ENCODE assay signal across 15 cellular contexts in the genomic region with DNA sequence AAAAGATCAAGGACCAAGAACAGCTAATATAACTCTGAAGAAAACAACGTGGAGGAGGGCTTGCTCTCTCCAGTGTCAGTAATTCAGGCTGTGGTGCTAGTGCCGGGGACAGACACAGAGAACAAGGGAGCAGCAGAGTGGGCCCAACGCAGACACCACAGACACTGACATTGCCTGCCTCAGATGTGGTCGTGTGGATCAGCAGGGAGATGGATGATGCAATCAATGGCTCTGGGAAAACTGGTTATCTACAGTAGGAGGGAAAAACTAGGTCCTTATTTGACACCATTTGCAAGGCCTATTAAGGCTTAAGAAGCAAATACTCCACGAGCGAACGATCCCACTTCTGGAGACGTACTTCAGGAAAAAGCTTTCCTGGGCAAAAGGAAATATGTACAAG. TPM values are rescaled to one million over a fixed set of nuclear protein-coding genes. Genes with fewer than 3 reads are reported as not detected.
DNase-seq lines count a peak whose midpoint lies in the region; ATAC-seq and TF ChIP-seq lines count a peak whose summit lies in the region.
"Had no signal": no experiment of that assay in that cellular context is flagged by ENCODE, and none has a peak within 500 bp of the region (broad histone marks: within the 10 kb centered on the region; RNA-seq: fewer than 3 reads in every experiment).

No MANE protein-coding gene starts in this region.

- peak overlapping the region; percentile 6 to 90 (median 39) for H3K27ac Mint-ChIP-seq in brain
- H3K27ac Mint-ChIP-seq: stimulated activated naive CD8-positive, alpha-beta T cell treated with anti-CD3 and anti-CD28 coated beads, Interleukin-15, Interleukin-2, amounts not matched to agents 100 ng/mL and 50 ng/mL, for 24 hours had no signal

- peaks cover 0 to 37% (median 7%) of the 10 kb centered on the region in 11 experiments; a peak in 9 of 22 replicates for H3K36me3 ChIP-seq in BLaER1 treated with 17β-estradiol and CSF1 and Interleukin-3, amounts not matched to agents 10 nM and 100 nM
- no peaks in the 10 kb centered on the region for H3K36me3 ChIP-seq in lower lobe of right lung
- H3K36me3 ChIP-seq: heart left ventricle had no signal

- H3K4me1 ChIP-seq in BLaER1 treated with 17β-estradiol and CSF1 and Interleukin-3, amounts not matched to agents 10 nM and 100 nM, result peaks cover 12 to 22% (median 14%) of the 10 kb centered on the region in 10 experiments
- H3K4me1 ChIP-seq in lower lobe of right lung, result peaks cover 10% of the 10 kb centered on the region

- TF ChIP-seq RAD21 in Ishikawa (IDR thresholded peaks at IDR 0.05; ENCODE audit: low read depth), result no peak

- DNase-seq in lower lobe of right lung (no peak), omental fat pad (ENCODE audit: low spot score) (no peak), GF-D8 (lab: John Stamatoyannopoulos, UW) (no peak)
- DNase-seq in stimulated activated CD8-positive, alpha-beta memory T cell treated with anti-CD3 and anti-CD28 coated beads, Interleukin-4, amount 100 ng/mL, for 48 hours, result no peak
- DNase-seq: activated T-cell treated with anti-CD3 and anti-CD28 coated beads for 4 hours; effector CD8-positive, alpha-beta T cell; heart left ventricle; midbrain; psoas muscle; stimulated activated CD4-positive, alpha-beta T cell treated with anti-CD3 and anti-CD28 coated beads, Interleukin-4, amount 100 ng/mL, for 24 hours had no signal

- TF ChIP-seq CTCF in brain (conservative IDR thresholded peaks at IDR 0.05) (no peak), lower lobe of right lung (IDR thresholded peaks at IDR 0.05) (no peak), omental fat pad (IDR thresholded peaks at IDR 0.05) (no peak)

- no peak overlapping the region for H3K9ac ChIP-seq in BLaER1 treated with 17β-estradiol and CSF1 and Interleukin-3, amounts not matched to agents 10 nM and 100 nM

- H3K4me3 Mint-ChIP-seq in brain, result peak overlapping the region in 1 of 5 experiments; percentile 28
- H3K4me3 Mint-ChIP-seq: stimulated activated naive CD8-positive, alpha-beta T cell treated with anti-CD3 and anti-CD28 coated beads, Interleukin-15, Interleukin-2, amounts not matched to agents 100 ng/mL and 50 ng/mL, for 24 hours had no signal

- peak overlapping the region; percentile 23 to 63 (median 37); a peak in 16 of 22 replicates for H3K4me2 ChIP-seq in BLaER1 treated with 17β-estradiol and CSF1 and Interleukin-3, amounts not matched to agents 10 nM and 100 nM

- intact Hi-C loops in lower lobe of right lung (cut with DNase I), result no loop called here

- H3K4me1 Mint-ChIP-seq in brain, result peaks cover 22% of the 10 kb centered on the region

- peak; percentile 30 to 65 for ATAC-seq in lower lobe of right lung
- ATAC-seq in GM21825 (IDR thresholded peaks at IDR 0.05; ENCODE audit: unreplicated experiment), result no peak
- ATAC-seq in omental fat pad (ENCODE audit: low FRiP score), result no peak

- H3K9me3 Mint-ChIP-seq in brain, result peaks cover 17 to 29% (median 25%) of the 10 kb centered on the region in 5 experiments

- no peak for TF ChIP-seq EP300 in Ishikawa (IDR thresholded peaks at IDR 0.05; ENCODE audit: borderline replicate concordance)

- H4K20me1 ChIP-seq in BLaER1 treated with 17β-estradiol and CSF1 and Interleukin-3, amounts not matched to agents 10 nM and 100 nM, result peaks cover 28 to 98% (median 71%) of the 10 kb centered on the region in 11 experiments

- no peak overlapping the region for H3K4me3 ChIP-seq in BLaER1 treated with 17β-estradiol and CSF1 and Interleukin-3, amounts not matched to agents 10 nM and 100 nM
- H3K4me3 ChIP-seq in lower lobe of right lung, result no peak overlapping the region
- H3K4me3 ChIP-seq: heart left ventricle, psoas muscle had no signal

- H3K9me3 ChIP-seq in BLaER1 treated with 17β-estradiol and CSF1 and Interleukin-3, amounts not matched to agents 10 nM and 100 nM (replicated peaks in 1 of 11), result peaks cover 11 to 22% (median 14%) of the 10 kb centered on the region in 11 experiments
- H3K9me3 ChIP-seq in lower lobe of right lung, result no peaks in the 10 kb centered on the region

- no peak overlapping the region for H3K27ac ChIP-seq in BLaER1 treated with 17β-estradiol and CSF1 and Interleukin-3, amounts not matched to agents 10 nM and 100 nM
- H3K27ac ChIP-seq in lower lobe of right lung, result no peak overlapping the region
- H3K27ac ChIP-seq: heart left ventricle, psoas muscle had no signal

- no peaks in the 10 kb centered on the region for H3K27me3 Mint-ChIP-seq in brain
- H3K27me3 Mint-ChIP-seq: stimulated activated naive CD8-positive, alpha-beta T cell treated with anti-CD3 and anti-CD28 coated beads, Interleukin-15, Interleukin-2, amounts not matched to agents 100 ng/mL and 50 ng/mL, for 24 hours had no signal

- peaks cover 0 to 11% (median 6%) of the 10 kb centered on the region in 11 experiments; a peak in 10 of 22 replicates for H3K27me3 ChIP-seq in BLaER1 treated with 17β-estradiol and CSF1 and Interleukin-3, amounts not matched to agents 10 nM and 100 nM
- no peaks in the 10 kb centered on the region for H3K27me3 ChIP-seq in lower lobe of right lung (ENCODE audit: low read depth)
- H3K27me3 ChIP-seq: heart left ventricle had no signal

- H3K36me3 Mint-ChIP-seq in brain, result peaks cover 48% of the 10 kb centered on the region

TF ChIP-seq in Ishikawa, 13 proteins besides CTCF, POLR2A, EP300 and RAD21:
- TF ChIP-seq FOXM1 (IDR thresholded peaks at IDR 0.05; ENCODE audit: borderline replicate concordance, low read depth) (no peak), CEBPB (IDR thresholded peaks at IDR 0.05) (peak; percentile 81)

RNA-seq across cellular contexts. Expression of a gene that starts 36.1 kb away (rescaled TPM):
- polyA plus RNA-seq in brain (ENCODE audit: insufficient read depth, low read depth, low replicate concordance), result 203 TPM
- total RNA-seq in lower lobe of right lung (387 TPM), omental fat pad (100 to 1,000 TPM; 356 to 471 (median 416) TPM)

RNA-seq across cellular contexts. Expression of a gene that starts 36.3 kb away (rescaled TPM):
- 266 TPM for polyA plus RNA-seq in brain (ENCODE audit: insufficient read depth, low read depth, low replicate concordance)
- total RNA-seq in lower lobe of right lung (255 TPM), omental fat pad (100 to 1,000 TPM; 295 to 372 (median 307) TPM)

Comparison
In these comparisons a context has a peak if more than half of its experiments do, and no peak if none do; other contexts are left out.
1. ATAC-seq: peak in lower lobe of right lung (2 of 2); none in GM21825 (single experiment) and omental fat pad (single experiment).